18 cellular contexts compared by ENCODE assay signal in genomic region chr17:66450008-66450856, GRCh38.
A peak's percentile ranks its signal among the peaks of the same experiment; 100 is the strongest.
DNase-seq lines count a peak whose midpoint lies in the region; ATAC-seq, FAIRE-seq and TF ChIP-seq lines count a peak whose summit lies in the region.
"Had no signal": no experiment of that assay in that cellular context is flagged by ENCODE, and none has a peak within 500 bp of the region (broad histone marks: within the 10 kb centered on the region; RNA-seq: fewer than 3 reads in every experiment).

No MANE protein-coding gene starts in this region.

- no peak overlapping the region for H3K27ac ChIP-seq in lower lobe of right lung
- H3K27ac ChIP-seq: heart left ventricle had no signal

- peak; percentile 58 for FAIRE-seq in bronchial epithelial cell (lab: Jason Lieb, UNC)
- FAIRE-seq: GM18507, H54, kidney had no signal

- CTCF ChIA-PET in activated naive CD4-positive, alpha-beta T cell treated with anti-CD3 and anti-CD28 coated beads for 36 hours (lab: Charles Lee), result interaction anchor here (0.9 kb wide), 1 partner anchor 8 kb away, joined by 3 read pairs; no protein-coding TSS in a partner anchor

- intact Hi-C loops in activated naive CD4-positive, alpha-beta T cell treated with anti-CD3 and anti-CD28 coated beads for 36 hours (cut with micrococcal nuclease), result no loop called here
- intact Hi-C loops in lower lobe of right lung (cut with DNase I), result no loop called here

- H3K4me3 ChIP-seq in bronchial epithelial cell (ENCODE audit: low read depth, low read length) (no peak overlapping the region), lower lobe of right lung (no peak overlapping the region)
- H3K4me3 ChIP-seq: heart left ventricle had no signal

- no peaks in the 10 kb centered on the region for H3K4me1 ChIP-seq in lower lobe of right lung

- peak; percentile 30 for DNase-seq in activated naive CD4-positive, alpha-beta T cell treated with anti-CD3 and anti-CD28 coated beads for 36 hours
- no peak for DNase-seq in activated naive CD4-positive, alpha-beta T cell treated with anti-CD3 and anti-CD28 coated beads, Interleukin-2, amount 50 U/mL, for 16 hours
- DNase-seq in NCI-H69 (lab: John Stamatoyannopoulos, UW) (peak; percentile 72), bronchial epithelial cell (ENCODE audit: low read depth) (no peak), lower lobe of right lung (no peak), glutamatergic neuron (no peak)
- DNase-seq in stimulated activated naive CD8-positive, alpha-beta T cell treated with anti-CD3 and anti-CD28 coated beads, Interleukin-15, amount 100 ng/mL, for 72 hours, result no peak
- no peak for DNase-seq in stimulated activated CD4-positive, alpha-beta T cell treated with anti-CD3 and anti-CD28 coated beads, Interleukin-1b, Interleukin-23, amount 100 ng/mL, for 48 hours
- DNase-seq: activated CD8-positive, alpha-beta memory T cell treated with anti-CD3 and anti-CD28 coated beads for 24 hours; caudate nucleus; effector CD4-positive, alpha-beta T cell; heart left ventricle; kidney; mesendoderm; NCI-H2107 had no signal

- ATAC-seq in stimulated activated naive CD8-positive, alpha-beta T cell treated with anti-CD3 and anti-CD28 coated beads, Interleukin-15, amount 100 ng/mL, for 72 hours, result peak; percentile 80
- ATAC-seq in lower lobe of right lung, result no peak
- ATAC-seq: heart left ventricle, right cardiac atrium had no signal

- no peaks in the 10 kb centered on the region for H3K9me3 Mint-ChIP-seq in activated naive CD4-positive, alpha-beta T cell treated with anti-CD3 and anti-CD28 coated beads for 36 hours
- peaks cover 4 to 7% of the 10 kb centered on the region in 2 donors for H3K9me3 Mint-ChIP-seq in stimulated activated naive CD8-positive, alpha-beta T cell treated with anti-CD3 and anti-CD28 coated beads, Interleukin-15, amount 100 ng/mL, for 72 hours
- H3K9me3 Mint-ChIP-seq in glutamatergic neuron (ENCODE audit: unreplicated experiment), result peaks cover 1% of the 10 kb centered on the region

- no peak overlapping the region for H3K4me3 Mint-ChIP-seq in activated naive CD4-positive, alpha-beta T cell treated with anti-CD3 and anti-CD28 coated beads for 36 hours
- peak overlapping the region; percentile 30 to 34 for H3K4me3 Mint-ChIP-seq in stimulated activated naive CD8-positive, alpha-beta T cell treated with anti-CD3 and anti-CD28 coated beads, Interleukin-15, amount 100 ng/mL, for 72 hours
- no peak overlapping the region for H3K4me3 Mint-ChIP-seq in glutamatergic neuron (ENCODE audit: unreplicated experiment)

- H3K4me1 Mint-ChIP-seq in activated naive CD4-positive, alpha-beta T cell treated with anti-CD3 and anti-CD28 coated beads for 36 hours (ENCODE audit: low read depth), result peaks cover 73% of the 10 kb centered on the region
- H3K4me1 Mint-ChIP-seq in stimulated activated naive CD8-positive, alpha-beta T cell treated with anti-CD3 and anti-CD28 coated beads, Interleukin-15, amount 100 ng/mL, for 72 hours, result peaks cover 78% of the 10 kb centered on the region
- no peaks in the 10 kb centered on the region for H3K4me1 Mint-ChIP-seq in glutamatergic neuron (ENCODE audit: low read depth, unreplicated experiment)

- H3K27me3 Mint-ChIP-seq in activated naive CD4-positive, alpha-beta T cell treated with anti-CD3 and anti-CD28 coated beads for 36 hours (ENCODE audit: low read depth), result no peaks in the 10 kb centered on the region
- H3K27me3 Mint-ChIP-seq in stimulated activated naive CD8-positive, alpha-beta T cell treated with anti-CD3 and anti-CD28 coated beads, Interleukin-15, amount 100 ng/mL, for 72 hours, result no peaks in the 10 kb centered on the region
- no peaks in the 10 kb centered on the region for H3K27me3 Mint-ChIP-seq in glutamatergic neuron (ENCODE audit: unreplicated experiment)

- peak overlapping the region; percentile 55 for H3K27ac Mint-ChIP-seq in activated naive CD4-positive, alpha-beta T cell treated with anti-CD3 and anti-CD28 coated beads for 36 hours
- peak overlapping the region; percentile 1 to 23 for H3K27ac Mint-ChIP-seq in stimulated activated naive CD8-positive, alpha-beta T cell treated with anti-CD3 and anti-CD28 coated beads, Interleukin-15, amount 100 ng/mL, for 72 hours
- H3K27ac Mint-ChIP-seq in glutamatergic neuron (ENCODE audit: unreplicated experiment), result no peak overlapping the region

- H3K27me3 ChIP-seq in bronchial epithelial cell (ENCODE audit: control insufficient read depth, insufficient read depth, low read length) (no peaks in the 10 kb centered on the region), lower lobe of right lung (ENCODE audit: low read depth) (no peaks in the 10 kb centered on the region)
- H3K27me3 ChIP-seq: heart left ventricle had no signal

- H3K36me3 Mint-ChIP-seq in activated naive CD4-positive, alpha-beta T cell treated with anti-CD3 and anti-CD28 coated beads for 36 hours (ENCODE audit: low read depth), result peaks cover 8% of the 10 kb centered on the region
- H3K36me3 Mint-ChIP-seq in glutamatergic neuron (ENCODE audit: unreplicated experiment), result no peaks in the 10 kb centered on the region

- no peaks in the 10 kb centered on the region for H3K36me3 ChIP-seq in bronchial epithelial cell (ENCODE audit: control insufficient read depth, insufficient read depth, low read length)
- no peaks in the 10 kb centered on the region for H3K36me3 ChIP-seq in lower lobe of right lung
- H3K36me3 ChIP-seq: heart left ventricle had no signal

- H3K9me3 ChIP-seq in lower lobe of right lung, result no peaks in the 10 kb centered on the region
- H3K9me3 ChIP-seq: heart left ventricle had no signal

- no peak for TF ChIP-seq CTCF in bronchial epithelial cell (IDR thresholded peaks at IDR 0.05; ENCODE audit: insufficient read depth, low read length, severe bottlenecking)
- TF ChIP-seq CTCF in lower lobe of right lung (IDR thresholded peaks at IDR 0.05), result no peak
- TF ChIP-seq CTCF in glutamatergic neuron (IDR thresholded peaks at IDR 0.05; ENCODE audit: partially characterized antibody, unreplicated experiment), result no peak

Comparison
In these comparisons a context has a peak if more than half of its experiments do, and no peak if none do; other contexts are left out.
1. DNase-seq: peak in activated naive CD4-positive, alpha-beta T cell treated with anti-CD3 and anti-CD28 coated beads for 36 hours (single experiment) and NCI-H69 (single experiment); none in activated naive CD4-positive, alpha-beta T cell treated with anti-CD3 and anti-CD28 coated beads, Interleukin-2, amount 50 U/mL, for 16 hours (single experiment), bronchial epithelial cell (single experiment), stimulated activated naive CD8-positive, alpha-beta T cell treated with anti-CD3 and anti-CD28 coated beads, Interleukin-15, amount 100 ng/mL, for 72 hours (0 of 2), stimulated activated CD4-positive, alpha-beta T cell treated with anti-CD3 and anti-CD28 coated beads, Interleukin-1b, Interleukin-23, amount 100 ng/mL, for 48 hours (single experiment), lower lobe of right lung (single experiment) and glutamatergic neuron (single experiment).
2. H3K4me3 Mint-ChIP-seq: peak in stimulated activated naive CD8-positive, alpha-beta T cell treated with anti-CD3 and anti-CD28 coated beads, Interleukin-15, amount 100 ng/mL, for 72 hours (2 of 2); none in activated naive CD4-positive, alpha-beta T cell treated with anti-CD3 and anti-CD28 coated beads for 36 hours (single experiment) and glutamatergic neuron (single experiment).